ENCODE assay signal across 10 cellular contexts in genomic region chr5:135033866-135034185, GRCh38. TPM values are rescaled to one million over a fixed set of nuclear protein-coding genes. Genes with fewer than 3 reads are reported as not detected.
DNase-seq lines count a peak whose midpoint lies in the region; ATAC-seq, FAIRE-seq and TF ChIP-seq lines count a peak whose summit lies in the region.
"Had no signal": no experiment of that assay in that cellular context is flagged by ENCODE, and none has a peak within 500 bp of the region (broad histone marks: within the 10 kb centered on the region; RNA-seq: fewer than 3 reads in every experiment).

No MANE protein-coding gene starts in this region.

- CTCF ChIA-PET in HepG2 (lab: Yijun Ruan, JAX; ENCODE audit: low intra/inter-chr PET ratio, low total read pairs), result no interaction called here
- CTCF ChIA-PET in GM10248 (lab: Yijun Ruan, JAX), result interaction anchor here (1.4 kb wide), 1 partner anchor 158 kb away, joined by 3 read pairs; no protein-coding TSS in a partner anchor

- peaks cover 15% of the 10 kb centered on the region for H3K9me3 Mint-ChIP-seq in astrocyte (ENCODE audit: unreplicated experiment)

- ATAC-seq in Right ventricle myocardium superior (ENCODE audit: poor library complexity), result peak; percentile 34
- no peak for ATAC-seq in Right ventricle myocardium inferior
- peak; percentile 51 for ATAC-seq in HepG2
- no peak for ATAC-seq in HG02981 (IDR thresholded peaks at IDR 0.05; ENCODE audit: unreplicated experiment)
- ATAC-seq in HG02759 (IDR thresholded peaks at IDR 0.05; ENCODE audit: unreplicated experiment), result no peak

- no peak for TF ChIP-seq EP300 in HepG2 (IDR thresholded peaks at IDR 0.05; ENCODE audit: low read depth in 2 of 2, low read length in 2 of 2)
- no peak for TF ChIP-seq EP300 in HepG2 (CRISPR knock-in tag; IDR thresholded peaks at IDR 0.05; ENCODE audit: borderline replicate concordance)

- POLR2A ChIA-PET in HepG2 (lab: Yijun Ruan, JAX), result interaction anchor here (1.0 to 1.4 kb wide), 3 partner anchors 69 to 123 kb away, joined by 3 to 15 read pairs (median 4); no protein-coding TSS in a partner anchor
- POLR2A ChIA-PET in GM10248 (lab: Yijun Ruan, JAX), result no interaction called here

- TF ChIP-seq CTCF in astrocyte (IDR thresholded peaks at IDR 0.05; ENCODE audit: insufficient read depth, low read depth, low read length) (no peak), HepG2 (CRISPR knock-in tag; IDR thresholded peaks at IDR 0.05) (no peak), GM10248 (IDR thresholded peaks at IDR 0.05; ENCODE audit: control extremely low read depth, extremely low read depth, low read depth, missing control alignments) (no peak)

- no TSS peak for BruUV-seq in HepG2 (replicated peaks; lab: Mats Ljungman, UMichigan)

- H2AFZ ChIP-seq in astrocyte (ENCODE audit: low read depth, low read length) (no peak overlapping the region), HepG2 (ENCODE audit: low read length) (no peak overlapping the region)

- H3K27ac ChIP-seq in astrocyte (ENCODE audit: low read depth, low read length) (no peak overlapping the region), HepG2 (ENCODE audit: extremely low read length, insufficient read depth, low read length) (peak overlapping the region; percentile 90)

- H3K9ac ChIP-seq in astrocyte (ENCODE audit: low read length) (no peak overlapping the region), HepG2 (ENCODE audit: insufficient read depth, low read depth, low read length) (peak overlapping the region; percentile 93)

- H3K9me3 ChIP-seq in astrocyte (ENCODE audit: insufficient read depth, low read depth, low read length) (peaks cover 3% of the 10 kb centered on the region), HepG2 (ENCODE audit: low read length) (no peaks in the 10 kb centered on the region)

- H3K27me3 Mint-ChIP-seq in astrocyte (ENCODE audit: low read depth, unreplicated experiment), result peaks cover 80% of the 10 kb centered on the region

- TF ChIP-seq POLR2A in HepG2 (IDR thresholded peaks at IDR 0.05; ENCODE audit: insufficient read depth in 1 of 2, low read depth in 2 of 2, low read length in 2 of 2), result no peak

- in situ Hi-C loops in HepG2 (cut with HindIII; ENCODE audit: extremely low pct_ligation_motif_present, low pct_unique_long_range_greater_than_20kb), result loop anchor here (10.0 kb wide), 2 partner anchors 151 to 301 kb away; no protein-coding TSS in a partner anchor

- WGBS in HepG2 (ENCODE audit: low lambda C conversion rate), result no CpG with 5 or more reads among the region's 47 CpGs

- no peak overlapping the region for H3K27ac Mint-ChIP-seq in astrocyte (ENCODE audit: unreplicated experiment)

- peaks cover 42% of the 10 kb centered on the region for H4K20me1 ChIP-seq in astrocyte (ENCODE audit: insufficient read depth, low read length)
- no peaks in the 10 kb centered on the region for H4K20me1 ChIP-seq in HepG2 (ENCODE audit: insufficient read depth, low read length)

- no peaks in the 10 kb centered on the region for H3K36me3 ChIP-seq in astrocyte (ENCODE audit: insufficient read depth, low read length)
- peaks cover 3 to 12% of the 10 kb centered on the region in 2 experiments; a peak in 3 of 5 replicates for H3K36me3 ChIP-seq in HepG2 (replicated peaks in 1 of 2; ENCODE audit: control insufficient read depth in 1 of 2, insufficient read depth in 2 of 2, low read length in 2 of 2)

- FAIRE-seq in astrocyte (lab: Jason Lieb, UNC) (no peak), HepG2 (lab: Jason Lieb, UNC) (no peak)

- intact Hi-C loops in Right ventricle myocardium superior (cut with DNase I) (no loop called here), Right ventricle myocardium inferior (cut with DNase I) (loop anchor here (10.0 kb wide), 1 partner anchor 301 kb away; no protein-coding TSS in a partner anchor), HepG2 (cut with micrococcal nuclease; ENCODE audit: unreplicated experiment) (loop anchor here (2.0 to 5.0 kb wide), 3 partner anchors 67 to 158 kb away; partner anchors contain the start of gene CATSPER3)

- no peak overlapping the region for H3K4me3 Mint-ChIP-seq in astrocyte (ENCODE audit: unreplicated experiment)

- DNase-seq in Right ventricle myocardium superior (no peak), Right ventricle myocardium inferior (ENCODE audit: missing footprints) (no peak), astrocyte (ENCODE audit: low read depth) (no peak), HepG2 (ENCODE audit: low spot score) (no peak), SW480 (ENCODE audit: low spot score) (no peak), GM10248 (ENCODE audit: extremely low spot score) (no peak)
- DNase-seq: DMS153 had no signal

- H3K4me2 ChIP-seq in astrocyte (ENCODE audit: low read length) (peak overlapping the region; percentile 79), HepG2 (ENCODE audit: low read depth, low read length) (peak overlapping the region; percentile 83)

- peaks cover 5% of the 10 kb centered on the region for H3K4me1 ChIP-seq in astrocyte (ENCODE audit: insufficient read depth, low read length)
- peaks cover 21% of the 10 kb centered on the region for H3K4me1 ChIP-seq in HepG2 (ENCODE audit: insufficient read depth, low read length)

- H3K36me3 Mint-ChIP-seq in astrocyte (ENCODE audit: low read depth, unreplicated experiment), result peaks cover 9% of the 10 kb centered on the region

- peak; percentile 15; the same call in 1 of the 2 replicates for TF ChIP-seq RAD21 in HepG2 (CRISPR knock-in tag; IDR thresholded peaks at IDR 0.05)

- H3K4me3 ChIP-seq in astrocyte (ENCODE audit: insufficient read depth, low read depth, low read length) (no peak overlapping the region), HepG2 (replicated peaks in 1 of 3; ENCODE audit: insufficient read depth in 1 of 3, low read depth in 2 of 3, low read length in 3 of 3) (peak overlapping the region; percentile 83 to 93 (median 89); a peak in 5 of 6 replicates)

- H3K4me1 Mint-ChIP-seq in astrocyte (ENCODE audit: low read depth, unreplicated experiment), result peaks cover 5% of the 10 kb centered on the region

- peaks cover 90% of the 10 kb centered on the region for H3K27me3 ChIP-seq in astrocyte (ENCODE audit: insufficient read depth, low read length)
- H3K27me3 ChIP-seq in HepG2 (ENCODE audit: control insufficient read depth in 1 of 2, insufficient read depth in 2 of 2, low read length in 2 of 2), result no peaks in the 10 kb centered on the region

- H3K79me2 ChIP-seq in astrocyte (ENCODE audit: insufficient read depth, low read length) (no peaks in the 10 kb centered on the region), HepG2 (ENCODE audit: insufficient read depth, low read length) (peaks cover 26% of the 10 kb centered on the region)

TF ChIP-seq in HepG2, 621 proteins besides CTCF, POLR2A, EP300 and RAD21:
- no peak for TF ChIP-seq ATRX (CRISPR knock-in tag; IDR thresholded peaks at IDR 0.05; ENCODE audit: borderline replicate concordance)
- 0 out of 2 replicates have a peak, but pooled peaks have one; percentile 4 for TF ChIP-seq ZNF616 (CRISPR knock-in tag; IDR thresholded peaks at IDR 0.05; ENCODE audit: low read depth)
- no peak for TF ChIP-seq ZNF512 (CRISPR knock-in tag; IDR thresholded peaks at IDR 0.05)
- peak; percentile 42 for TF ChIP-seq RBFOX2 (IDR thresholded peaks at IDR 0.05; ENCODE audit: low read depth, low read length)

RNA-seq across cellular contexts. Expression of gene PITX1, which starts 0.2 kb away (rescaled TPM):
- total RNA-seq in Right ventricle myocardium superior, result not detected
- total RNA-seq in Right ventricle myocardium inferior, result not detected
- total RNA-seq in astrocyte, result 0.52 TPM in 1 of 2 replicates, not detected in the other
- total RNA-seq in HepG2 (2016; rRNA removed; fragmentation: Illumina TruSeq; extraction: Trizol), result 13.1 and 20.2 TPM in 2 replicates
- 12.8 and 17.7 TPM in 2 replicates for total RNA-seq in HepG2 (2016; cell fraction: cytosol; rRNA removed; fragmentation: Illumina TruSeq; extraction: Trizol; ENCODE audit: low read depth)
- 12.5 and 19.9 TPM in 2 replicates for total RNA-seq in HepG2 (2016; cell fraction: insoluble cytoplasmic fraction; rRNA removed; fragmentation: Illumina TruSeq; extraction: Trizol)
- 27.9 and 34.7 TPM in 2 replicates for total RNA-seq in HepG2 (2016; cell fraction: membrane; rRNA removed; fragmentation: Illumina TruSeq; extraction: Trizol)
- total RNA-seq in HepG2 (2016; cell fraction: nucleus; rRNA removed; fragmentation: Illumina TruSeq; extraction: Trizol), result 17.9 and 18.7 TPM in 2 replicates
- polyA plus RNA-seq in HepG2 (2011; rRNA removed), result 11.7 and 17.0 TPM in 2 replicates
- 13.4 and 20.2 TPM in 2 replicates for polyA plus RNA-seq in HepG2 (2011; cell fraction: cytosol; rRNA removed)
- 26.6 and 30.3 TPM in 2 replicates for polyA plus RNA-seq in HepG2 (2011; cell fraction: nucleus; rRNA removed)
- polyA plus RNA-seq in HepG2 (2012), result 6.9 and 13.4 TPM in 2 replicates
- 29.4 and 35.3 TPM in 2 replicates for polyA plus RNA-seq in HepG2 (2016; cell fraction: cytosol; fragmentation: Illumina TruSeq; extraction: Trizol; ENCODE audit: low read depth)
- polyA plus RNA-seq in HepG2 (2016; cell fraction: insoluble cytoplasmic fraction; fragmentation: Illumina TruSeq; extraction: Trizol; ENCODE audit: low read depth), result 19.1 and 27.9 TPM in 2 replicates
- 43.6 and 46.2 TPM in 2 replicates for polyA plus RNA-seq in HepG2 (2016; cell fraction: membrane; fragmentation: Illumina TruSeq; extraction: Trizol; ENCODE audit: low read depth)
- polyA plus RNA-seq in HepG2 (2016; cell fraction: nucleus; fragmentation: Illumina TruSeq; extraction: Trizol; ENCODE audit: insufficient read depth, low read depth), result 32.5 and 33.9 TPM in 2 replicates
- polyA minus RNA-seq in HepG2 (2011; rRNA and poly(A)+ RNA removed; ENCODE audit: low replicate concordance), result 19.5 and 28.2 TPM in 2 replicates
- polyA minus RNA-seq in HepG2 (2011; cell fraction: cytosol; rRNA and poly(A)+ RNA removed), result 10.5 and 12.9 TPM in 2 replicates
- polyA minus RNA-seq in HepG2 (2011; cell fraction: nucleus; rRNA and poly(A)+ RNA removed), result 6.4 and 6.8 TPM in 2 replicates
- total RNA-seq: glomerular endothelial cell had no signal

Comparison
In these comparisons a context has a peak if more than half of its experiments do, and no peak if none do; other contexts are left out.
1. ATAC-seq: peak in Right ventricle myocardium superior (single experiment) and HepG2 (single experiment); none in Right ventricle myocardium inferior (single experiment), HG02981 (single experiment) and HG02759 (single experiment).